Comparison of ENCODE assay signal across 1 cellular context in the genomic region with DNA sequence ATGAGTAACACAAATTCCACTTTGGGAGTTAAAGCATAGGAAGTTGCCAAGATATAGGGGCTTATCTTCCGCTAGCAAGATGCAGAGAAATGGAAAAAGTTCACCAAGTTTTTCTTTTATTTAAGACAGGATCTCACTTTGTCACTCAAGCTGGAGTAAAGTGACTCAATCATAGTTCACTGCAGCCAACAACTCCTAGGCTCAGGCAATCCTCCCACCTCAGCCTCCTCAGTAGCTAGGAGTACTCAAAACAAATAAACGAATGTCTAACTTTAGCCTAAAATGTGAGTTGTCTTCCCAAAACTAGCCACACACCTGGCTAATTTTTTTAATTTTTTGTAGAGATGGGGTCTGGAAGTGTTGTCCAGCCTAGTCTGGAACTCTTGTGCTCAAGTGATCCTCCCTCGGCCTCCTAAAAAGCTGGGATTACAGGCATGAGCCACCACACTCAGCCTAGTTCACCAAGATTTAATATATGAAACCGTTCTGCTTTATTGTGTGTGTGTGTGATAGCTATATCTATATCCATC.
TF ChIP-seq lines count a peak whose summit lies in the region.

No MANE protein-coding gene starts in this region.

TF ChIP-seq in HEK293, 187 proteins besides CTCF, POLR2A, EP300 and RAD21 (continued from another document):
- TF ChIP-seq ZNF184 (tag by site-specific recombination; IDR thresholded peaks at IDR 0.05) = 0 out of 2 replicates have a peak, but pooled peaks have one; percentile 27
- no peak for TF ChIP-seq KLF17 (tag by site-specific recombination; IDR thresholded peaks at IDR 0.05)
